Comparison of ENCODE assay signal across 1 cellular context in the genomic region with DNA sequence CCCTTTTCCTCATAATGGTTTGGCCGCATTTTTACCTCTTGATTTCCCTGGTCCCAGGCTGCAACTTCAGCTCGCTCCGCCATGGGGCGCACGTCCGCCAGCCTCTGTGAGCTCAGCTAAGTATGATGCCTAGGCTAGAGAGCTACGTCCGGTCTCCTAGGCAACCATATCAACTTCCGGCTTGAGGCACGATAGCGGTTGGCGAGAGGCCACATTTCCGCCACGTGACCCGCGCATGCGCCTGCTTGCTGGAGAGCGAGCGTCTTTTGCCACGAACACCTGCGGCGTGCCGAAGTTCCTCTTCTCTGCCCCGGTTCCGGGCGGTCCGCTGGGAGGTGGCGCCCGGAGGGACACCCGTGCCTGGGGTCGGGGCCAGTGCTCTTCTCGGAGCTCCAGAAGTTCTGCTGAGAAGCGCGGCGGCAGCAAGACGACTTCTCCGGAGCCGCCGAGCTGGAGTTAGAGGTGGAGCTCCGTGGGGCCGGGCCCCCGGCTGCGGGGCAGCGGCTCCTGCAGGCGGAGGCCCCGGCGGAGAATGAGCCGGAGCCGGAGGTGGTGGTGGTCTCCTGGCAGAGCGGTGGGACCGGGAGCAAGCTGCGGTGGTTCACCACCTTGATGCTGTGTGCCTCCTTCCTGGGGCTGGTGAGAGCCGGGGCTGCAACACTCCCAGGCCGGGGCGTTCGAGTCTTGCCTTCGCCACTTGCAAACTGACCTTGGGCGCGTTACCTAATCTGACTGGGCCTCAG.
A peak's percentile ranks its signal among the peaks of the same experiment; 100 is the strongest.
TF ChIP-seq lines count a peak whose summit lies in the region.

No MANE protein-coding gene starts in this region.

TF ChIP-seq in WTC11, 78 proteins besides CTCF, POLR2A, EP300 and RAD21 (continued from another document and continues in another):
- TF ChIP-seq RELA (CRISPR knock-in tag; IDR thresholded peaks at IDR 0.05; ENCODE audit: borderline replicate concordance) (no peak), OVOL2 (CRISPR knock-in tag; IDR thresholded peaks at IDR 0.05; ENCODE audit: borderline replicate concordance) (no peak), ZNF423 (CRISPR knock-in tag; IDR thresholded peaks at IDR 0.05) (no peak), MXD4 (CRISPR knock-in tag; IDR thresholded peaks at IDR 0.05; ENCODE audit: borderline replicate concordance) (no peak), NFATC4 (CRISPR knock-in tag; IDR thresholded peaks at IDR 0.05) (no peak), GTF2I (CRISPR knock-in tag; conservative IDR thresholded peaks at IDR 0.05) (no peak; the same call in 1 of the 2 replicates), GRHL2 (CRISPR knock-in tag; IDR thresholded peaks at IDR 0.05; ENCODE audit: insufficient replicate concordance, severe bottlenecking) (no peak), ZNF219 (CRISPR knock-in tag; IDR thresholded peaks at IDR 0.05; ENCODE audit: borderline replicate concordance) (no peak), JAZF1 (CRISPR knock-in tag; IDR thresholded peaks at IDR 0.05) (no peak), CBFB (CRISPR knock-in tag; IDR thresholded peaks at IDR 0.05; ENCODE audit: low read depth) (no peak), CREM (CRISPR knock-in tag; IDR thresholded peaks at IDR 0.05) (peak; percentile 76), IRF2 (CRISPR knock-in tag; IDR thresholded peaks at IDR 0.05; ENCODE audit: borderline replicate concordance, low read depth) (no peak), TEAD1 (CRISPR knock-in tag; IDR thresholded peaks at IDR 0.05) (peak; percentile 70; the same call in 1 of the 2 replicates), SMAD4 (CRISPR knock-in tag; IDR thresholded peaks at IDR 0.05) (no peak)
- TF ChIP-seq, protein P1, sequence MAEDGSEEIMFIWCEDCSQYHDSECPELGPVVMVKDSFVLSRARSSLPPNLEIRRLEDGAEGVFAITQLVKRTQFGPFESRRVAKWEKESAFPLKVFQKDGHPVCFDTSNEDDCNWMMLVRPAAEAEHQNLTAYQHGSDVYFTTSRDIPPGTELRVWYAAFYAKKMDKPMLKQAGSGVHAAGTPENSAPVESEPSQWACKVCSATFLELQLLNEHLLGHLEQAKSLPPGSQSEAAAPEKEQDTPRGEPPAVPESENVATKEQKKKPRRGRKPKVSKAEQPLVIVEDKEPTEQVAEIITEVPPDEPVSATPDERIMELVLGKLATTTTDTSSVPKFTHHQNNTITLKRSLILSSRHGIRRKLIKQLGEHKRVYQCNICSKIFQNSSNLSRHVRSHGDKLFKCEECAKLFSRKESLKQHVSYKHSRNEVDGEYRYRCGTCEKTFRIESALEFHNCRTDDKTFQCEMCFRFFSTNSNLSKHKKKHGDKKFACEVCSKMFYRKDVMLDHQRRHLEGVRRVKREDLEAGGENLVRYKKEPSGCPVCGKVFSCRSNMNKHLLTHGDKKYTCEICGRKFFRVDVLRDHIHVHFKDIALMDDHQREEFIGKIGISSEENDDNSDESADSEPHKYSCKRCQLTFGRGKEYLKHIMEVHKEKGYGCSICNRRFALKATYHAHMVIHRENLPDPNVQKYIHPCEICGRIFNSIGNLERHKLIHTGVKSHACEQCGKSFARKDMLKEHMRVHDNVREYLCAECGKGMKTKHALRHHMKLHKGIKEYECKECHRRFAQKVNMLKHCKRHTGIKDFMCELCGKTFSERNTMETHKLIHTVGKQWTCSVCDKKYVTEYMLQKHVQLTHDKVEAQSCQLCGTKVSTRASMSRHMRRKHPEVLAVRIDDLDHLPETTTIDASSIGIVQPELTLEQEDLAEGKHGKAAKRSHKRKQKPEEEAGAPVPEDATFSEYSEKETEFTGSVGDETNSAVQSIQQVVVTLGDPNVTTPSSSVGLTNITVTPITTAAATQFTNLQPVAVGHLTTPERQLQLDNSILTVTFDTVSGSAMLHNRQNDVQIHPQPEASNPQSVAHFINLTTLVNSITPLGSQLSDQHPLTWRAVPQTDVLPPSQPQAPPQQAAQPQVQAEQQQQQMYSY (CRISPR knock-in tag; IDR thresholded peaks at IDR 0.05): no peak
- TF ChIP-seq, protein P2, sequence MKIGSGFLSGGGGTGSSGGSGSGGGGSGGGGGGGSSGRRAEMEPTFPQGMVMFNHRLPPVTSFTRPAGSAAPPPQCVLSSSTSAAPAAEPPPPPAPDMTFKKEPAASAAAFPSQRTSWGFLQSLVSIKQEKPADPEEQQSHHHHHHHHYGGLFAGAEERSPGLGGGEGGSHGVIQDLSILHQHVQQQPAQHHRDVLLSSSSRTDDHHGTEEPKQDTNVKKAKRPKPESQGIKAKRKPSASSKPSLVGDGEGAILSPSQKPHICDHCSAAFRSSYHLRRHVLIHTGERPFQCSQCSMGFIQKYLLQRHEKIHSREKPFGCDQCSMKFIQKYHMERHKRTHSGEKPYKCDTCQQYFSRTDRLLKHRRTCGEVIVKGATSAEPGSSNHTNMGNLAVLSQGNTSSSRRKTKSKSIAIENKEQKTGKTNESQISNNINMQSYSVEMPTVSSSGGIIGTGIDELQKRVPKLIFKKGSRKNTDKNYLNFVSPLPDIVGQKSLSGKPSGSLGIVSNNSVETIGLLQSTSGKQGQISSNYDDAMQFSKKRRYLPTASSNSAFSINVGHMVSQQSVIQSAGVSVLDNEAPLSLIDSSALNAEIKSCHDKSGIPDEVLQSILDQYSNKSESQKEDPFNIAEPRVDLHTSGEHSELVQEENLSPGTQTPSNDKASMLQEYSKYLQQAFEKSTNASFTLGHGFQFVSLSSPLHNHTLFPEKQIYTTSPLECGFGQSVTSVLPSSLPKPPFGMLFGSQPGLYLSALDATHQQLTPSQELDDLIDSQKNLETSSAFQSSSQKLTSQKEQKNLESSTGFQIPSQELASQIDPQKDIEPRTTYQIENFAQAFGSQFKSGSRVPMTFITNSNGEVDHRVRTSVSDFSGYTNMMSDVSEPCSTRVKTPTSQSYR (CRISPR knock-in tag; IDR thresholded peaks at IDR 0.05): no peak
- TF ChIP-seq, protein P3, sequence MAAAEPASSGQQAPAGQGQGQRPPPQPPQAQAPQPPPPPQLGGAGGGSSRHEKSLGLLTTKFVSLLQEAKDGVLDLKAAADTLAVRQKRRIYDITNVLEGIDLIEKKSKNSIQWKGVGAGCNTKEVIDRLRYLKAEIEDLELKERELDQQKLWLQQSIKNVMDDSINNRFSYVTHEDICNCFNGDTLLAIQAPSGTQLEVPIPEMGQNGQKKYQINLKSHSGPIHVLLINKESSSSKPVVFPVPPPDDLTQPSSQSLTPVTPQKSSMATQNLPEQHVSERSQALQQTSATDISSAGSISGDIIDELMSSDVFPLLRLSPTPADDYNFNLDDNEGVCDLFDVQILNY (CRISPR knock-in tag; IDR thresholded peaks at IDR 0.05): peak; percentile 73; the same call in 1 of the 2 replicates
- TF ChIP-seq, protein P4, sequence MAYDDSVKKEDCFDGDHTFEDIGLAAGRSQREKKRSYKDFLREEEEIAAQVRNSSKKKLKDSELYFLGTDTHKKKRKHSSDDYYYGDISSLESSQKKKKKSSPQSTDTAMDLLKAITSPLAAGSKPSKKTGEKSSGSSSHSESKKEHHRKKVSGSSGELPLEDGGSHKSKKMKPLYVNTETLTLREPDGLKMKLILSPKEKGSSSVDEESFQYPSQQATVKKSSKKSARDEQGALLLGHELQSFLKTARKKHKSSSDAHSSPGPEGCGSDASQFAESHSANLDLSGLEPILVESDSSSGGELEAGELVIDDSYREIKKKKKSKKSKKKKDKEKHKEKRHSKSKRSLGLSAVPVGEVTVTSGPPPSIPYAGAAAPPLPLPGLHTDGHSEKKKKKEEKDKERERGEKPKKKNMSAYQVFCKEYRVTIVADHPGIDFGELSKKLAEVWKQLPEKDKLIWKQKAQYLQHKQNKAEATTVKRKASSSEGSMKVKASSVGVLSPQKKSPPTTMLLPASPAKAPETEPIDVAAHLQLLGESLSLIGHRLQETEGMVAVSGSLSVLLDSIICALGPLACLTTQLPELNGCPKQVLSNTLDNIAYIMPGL (CRISPR knock-in tag; IDR thresholded peaks at IDR 0.05): peak; percentile 92
- TF ChIP-seq, protein P5, sequence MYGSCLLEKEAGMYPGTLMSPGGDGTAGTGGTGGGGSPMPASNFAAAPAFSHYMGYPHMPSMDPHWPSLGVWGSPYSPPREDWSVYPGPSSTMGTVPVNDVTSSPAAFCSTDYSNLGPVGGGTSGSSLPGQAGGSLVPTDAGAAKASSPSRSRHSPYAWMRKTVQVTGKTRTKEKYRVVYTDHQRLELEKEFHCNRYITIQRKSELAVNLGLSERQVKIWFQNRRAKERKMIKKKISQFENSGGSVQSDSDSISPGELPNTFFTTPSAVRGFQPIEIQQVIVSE (CRISPR knock-in tag; IDR thresholded peaks at IDR 0.05; ENCODE audit: borderline replicate concordance): no peak
- TF ChIP-seq, protein P6, sequence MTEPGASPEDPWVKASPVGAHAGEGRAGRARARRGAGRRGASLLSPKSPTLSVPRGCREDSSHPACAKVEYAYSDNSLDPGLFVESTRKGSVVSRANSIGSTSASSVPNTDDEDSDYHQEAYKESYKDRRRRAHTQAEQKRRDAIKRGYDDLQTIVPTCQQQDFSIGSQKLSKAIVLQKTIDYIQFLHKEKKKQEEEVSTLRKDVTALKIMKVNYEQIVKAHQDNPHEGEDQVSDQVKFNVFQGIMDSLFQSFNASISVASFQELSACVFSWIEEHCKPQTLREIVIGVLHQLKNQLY (CRISPR knock-in tag; IDR thresholded peaks at IDR 0.05): 0 out of 2 replicates have a peak, but pooled peaks have one; percentile 76
- TF ChIP-seq, protein P7, sequence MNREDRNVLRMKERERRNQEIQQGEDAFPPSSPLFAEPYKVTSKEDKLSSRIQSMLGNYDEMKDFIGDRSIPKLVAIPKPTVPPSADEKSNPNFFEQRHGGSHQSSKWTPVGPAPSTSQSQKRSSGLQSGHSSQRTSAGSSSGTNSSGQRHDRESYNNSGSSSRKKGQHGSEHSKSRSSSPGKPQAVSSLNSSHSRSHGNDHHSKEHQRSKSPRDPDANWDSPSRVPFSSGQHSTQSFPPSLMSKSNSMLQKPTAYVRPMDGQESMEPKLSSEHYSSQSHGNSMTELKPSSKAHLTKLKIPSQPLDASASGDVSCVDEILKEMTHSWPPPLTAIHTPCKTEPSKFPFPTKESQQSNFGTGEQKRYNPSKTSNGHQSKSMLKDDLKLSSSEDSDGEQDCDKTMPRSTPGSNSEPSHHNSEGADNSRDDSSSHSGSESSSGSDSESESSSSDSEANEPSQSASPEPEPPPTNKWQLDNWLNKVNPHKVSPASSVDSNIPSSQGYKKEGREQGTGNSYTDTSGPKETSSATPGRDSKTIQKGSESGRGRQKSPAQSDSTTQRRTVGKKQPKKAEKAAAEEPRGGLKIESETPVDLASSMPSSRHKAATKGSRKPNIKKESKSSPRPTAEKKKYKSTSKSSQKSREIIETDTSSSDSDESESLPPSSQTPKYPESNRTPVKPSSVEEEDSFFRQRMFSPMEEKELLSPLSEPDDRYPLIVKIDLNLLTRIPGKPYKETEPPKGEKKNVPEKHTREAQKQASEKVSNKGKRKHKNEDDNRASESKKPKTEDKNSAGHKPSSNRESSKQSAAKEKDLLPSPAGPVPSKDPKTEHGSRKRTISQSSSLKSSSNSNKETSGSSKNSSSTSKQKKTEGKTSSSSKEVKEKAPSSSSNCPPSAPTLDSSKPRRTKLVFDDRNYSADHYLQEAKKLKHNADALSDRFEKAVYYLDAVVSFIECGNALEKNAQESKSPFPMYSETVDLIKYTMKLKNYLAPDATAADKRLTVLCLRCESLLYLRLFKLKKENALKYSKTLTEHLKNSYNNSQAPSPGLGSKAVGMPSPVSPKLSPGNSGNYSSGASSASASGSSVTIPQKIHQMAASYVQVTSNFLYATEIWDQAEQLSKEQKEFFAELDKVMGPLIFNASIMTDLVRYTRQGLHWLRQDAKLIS (CRISPR knock-in tag; IDR thresholded peaks at IDR 0.05; ENCODE audit: borderline replicate concordance): peak; percentile 85; the same call in 1 of the 2 replicates
- TF ChIP-seq, protein P8, sequence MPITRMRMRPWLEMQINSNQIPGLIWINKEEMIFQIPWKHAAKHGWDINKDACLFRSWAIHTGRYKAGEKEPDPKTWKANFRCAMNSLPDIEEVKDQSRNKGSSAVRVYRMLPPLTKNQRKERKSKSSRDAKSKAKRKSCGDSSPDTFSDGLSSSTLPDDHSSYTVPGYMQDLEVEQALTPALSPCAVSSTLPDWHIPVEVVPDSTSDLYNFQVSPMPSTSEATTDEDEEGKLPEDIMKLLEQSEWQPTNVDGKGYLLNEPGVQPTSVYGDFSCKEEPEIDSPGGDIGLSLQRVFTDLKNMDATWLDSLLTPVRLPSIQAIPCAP (CRISPR knock-in tag; IDR thresholded peaks at IDR 0.05): no peak
- TF ChIP-seq, protein P9, sequence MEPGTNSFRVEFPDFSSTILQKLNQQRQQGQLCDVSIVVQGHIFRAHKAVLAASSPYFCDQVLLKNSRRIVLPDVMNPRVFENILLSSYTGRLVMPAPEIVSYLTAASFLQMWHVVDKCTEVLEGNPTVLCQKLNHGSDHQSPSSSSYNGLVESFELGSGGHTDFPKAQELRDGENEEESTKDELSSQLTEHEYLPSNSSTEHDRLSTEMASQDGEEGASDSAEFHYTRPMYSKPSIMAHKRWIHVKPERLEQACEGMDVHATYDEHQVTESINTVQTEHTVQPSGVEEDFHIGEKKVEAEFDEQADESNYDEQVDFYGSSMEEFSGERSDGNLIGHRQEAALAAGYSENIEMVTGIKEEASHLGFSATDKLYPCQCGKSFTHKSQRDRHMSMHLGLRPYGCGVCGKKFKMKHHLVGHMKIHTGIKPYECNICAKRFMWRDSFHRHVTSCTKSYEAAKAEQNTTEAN (CRISPR knock-in tag; IDR thresholded peaks at IDR 0.05): no peak
- TF ChIP-seq, protein P10, sequence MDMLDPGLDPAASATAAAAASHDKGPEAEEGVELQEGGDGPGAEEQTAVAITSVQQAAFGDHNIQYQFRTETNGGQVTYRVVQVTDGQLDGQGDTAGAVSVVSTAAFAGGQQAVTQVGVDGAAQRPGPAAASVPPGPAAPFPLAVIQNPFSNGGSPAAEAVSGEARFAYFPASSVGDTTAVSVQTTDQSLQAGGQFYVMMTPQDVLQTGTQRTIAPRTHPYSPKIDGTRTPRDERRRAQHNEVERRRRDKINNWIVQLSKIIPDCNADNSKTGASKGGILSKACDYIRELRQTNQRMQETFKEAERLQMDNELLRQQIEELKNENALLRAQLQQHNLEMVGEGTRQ (CRISPR knock-in tag; IDR thresholded peaks at IDR 0.05): peak; percentile 99
- TF ChIP-seq, protein P11, sequence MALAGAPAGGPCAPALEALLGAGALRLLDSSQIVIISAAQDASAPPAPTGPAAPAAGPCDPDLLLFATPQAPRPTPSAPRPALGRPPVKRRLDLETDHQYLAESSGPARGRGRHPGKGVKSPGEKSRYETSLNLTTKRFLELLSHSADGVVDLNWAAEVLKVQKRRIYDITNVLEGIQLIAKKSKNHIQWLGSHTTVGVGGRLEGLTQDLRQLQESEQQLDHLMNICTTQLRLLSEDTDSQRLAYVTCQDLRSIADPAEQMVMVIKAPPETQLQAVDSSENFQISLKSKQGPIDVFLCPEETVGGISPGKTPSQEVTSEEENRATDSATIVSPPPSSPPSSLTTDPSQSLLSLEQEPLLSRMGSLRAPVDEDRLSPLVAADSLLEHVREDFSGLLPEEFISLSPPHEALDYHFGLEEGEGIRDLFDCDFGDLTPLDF (CRISPR knock-in tag; IDR thresholded peaks at IDR 0.05): no peak
- TF ChIP-seq, protein P12, sequence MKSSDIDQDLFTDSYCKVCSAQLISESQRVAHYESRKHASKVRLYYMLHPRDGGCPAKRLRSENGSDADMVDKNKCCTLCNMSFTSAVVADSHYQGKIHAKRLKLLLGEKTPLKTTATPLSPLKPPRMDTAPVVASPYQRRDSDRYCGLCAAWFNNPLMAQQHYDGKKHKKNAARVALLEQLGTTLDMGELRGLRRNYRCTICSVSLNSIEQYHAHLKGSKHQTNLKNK (CRISPR knock-in tag; IDR thresholded peaks at IDR 0.05): no peak
